Comparison of ENCODE assay signal across 8 cellular contexts in the genomic region with DNA sequence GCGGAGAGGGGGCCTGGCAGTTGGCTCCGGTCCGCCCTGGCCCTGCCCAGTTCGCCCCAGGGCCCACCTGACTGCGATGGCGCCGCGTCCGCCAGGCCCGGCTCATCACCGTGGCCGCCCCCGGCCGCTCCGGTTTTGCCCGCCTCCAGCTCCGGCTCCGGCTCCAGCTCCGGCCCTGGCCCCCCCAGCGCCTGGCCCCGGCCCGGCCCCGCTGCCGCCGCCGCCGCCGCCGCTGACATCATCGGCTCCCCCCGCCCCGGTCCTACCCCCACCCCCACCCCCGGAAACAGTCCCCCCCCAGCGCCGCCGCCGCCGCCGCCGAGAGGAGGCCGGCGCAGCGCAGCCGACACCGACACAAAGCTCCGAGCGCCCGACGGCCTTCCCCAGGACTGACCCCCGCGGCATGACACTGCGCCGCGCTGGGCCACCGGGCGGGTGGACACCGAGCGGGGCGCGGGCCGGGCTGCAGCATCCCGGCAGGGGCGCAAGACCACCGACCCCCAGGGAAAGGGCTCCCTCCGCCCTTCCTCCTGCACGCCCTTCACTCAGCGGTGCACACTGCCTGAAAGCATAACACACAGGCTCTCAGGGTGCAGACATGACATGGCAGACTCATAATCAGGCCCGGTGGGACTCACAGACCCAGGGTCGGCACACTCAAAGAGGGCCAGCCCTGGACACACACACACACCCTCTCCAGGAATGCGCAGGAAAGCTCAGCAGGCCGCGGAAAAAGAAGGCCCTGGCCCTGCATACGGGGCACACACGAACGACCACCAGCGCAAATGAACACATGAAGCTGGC. TPM values are rescaled to one million over a fixed set of nuclear protein-coding genes. Genes with fewer than 3 reads are reported as not detected.
DNase-seq lines count a peak whose midpoint lies in the region; ATAC-seq, FAIRE-seq and TF ChIP-seq lines count a peak whose summit lies in the region.

A gene with protein sequence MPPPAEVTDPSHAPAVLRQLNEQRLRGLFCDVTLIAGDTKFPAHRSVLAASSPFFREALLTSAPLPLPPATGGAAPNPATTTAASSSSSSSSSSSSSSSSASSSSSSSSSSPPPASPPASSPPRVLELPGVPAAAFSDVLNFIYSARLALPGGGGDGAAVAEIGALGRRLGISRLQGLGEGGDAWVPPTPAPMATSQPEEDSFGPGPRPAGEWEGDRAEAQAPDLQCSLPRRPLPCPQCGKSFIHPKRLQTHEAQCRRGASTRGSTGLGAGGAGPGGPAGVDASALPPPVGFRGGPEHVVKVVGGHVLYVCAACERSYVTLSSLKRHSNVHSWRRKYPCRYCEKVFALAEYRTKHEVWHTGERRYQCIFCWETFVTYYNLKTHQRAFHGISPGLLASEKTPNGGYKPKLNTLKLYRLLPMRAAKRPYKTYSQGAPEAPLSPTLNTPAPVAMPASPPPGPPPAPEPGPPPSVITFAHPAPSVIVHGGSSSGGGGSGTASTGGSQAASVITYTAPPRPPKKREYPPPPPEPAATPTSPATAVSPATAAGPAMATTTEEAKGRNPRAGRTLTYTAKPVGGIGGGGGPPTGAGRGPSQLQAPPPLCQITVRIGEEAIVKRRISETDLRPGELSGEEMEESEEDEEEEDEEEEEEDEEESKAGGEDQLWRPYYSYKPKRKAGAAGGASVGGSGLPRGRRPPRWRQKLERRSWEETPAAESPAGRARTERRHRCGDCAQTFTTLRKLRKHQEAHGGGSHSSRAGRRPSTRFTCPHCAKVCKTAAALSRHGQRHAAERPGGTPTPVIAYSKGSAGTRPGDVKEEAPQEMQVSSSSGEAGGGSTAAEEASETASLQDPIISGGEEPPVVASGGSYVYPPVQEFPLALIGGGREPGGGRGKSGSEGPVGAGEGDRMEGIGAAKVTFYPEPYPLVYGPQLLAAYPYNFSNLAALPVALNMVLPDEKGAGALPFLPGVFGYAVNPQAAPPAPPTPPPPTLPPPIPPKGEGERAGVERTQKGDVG (minus strand): TSS at position 243 of the 804 bp plus-strand sequence. CDS start 12,830 bp downstream, outside the sequence.

- no peaks in the 10 kb centered on the region for H3K27me3 ChIP-seq in AG04450 (ENCODE audit: control insufficient read depth, insufficient read depth, low read length)

- in situ Hi-C loops in astrocyte of the spinal cord (cut with HindIII; ENCODE audit: low sequenced_read_pairs): no loop called here

- peak within 1 kb of the TSS; percentile 96 for H3K27ac ChIP-seq in AG04450 (ENCODE audit: low read depth, low read length)

- ATAC-seq in GM21515 (IDR thresholded peaks at IDR 0.05; ENCODE audit: unreplicated experiment) (no peak), GM21423 (IDR thresholded peaks at IDR 0.05; ENCODE audit: unreplicated experiment) (no peak)

- peak; percentile 46; the same call in 1 of the 2 replicates for TF ChIP-seq POLR2A in H54 (IDR thresholded peaks at IDR 0.05; ENCODE audit: low read depth, low read length)

- DNase-seq in AG04450 (ENCODE audit: low read depth, low spot score) (no peak), H54 (ENCODE audit: insufficient read length, low spot score) (no peak), astrocyte of the spinal cord (ENCODE audit: low read depth, low spot score) (peak; percentile 35), hippocampal formation (lab: John Stamatoyannopoulos, UW) (peak; percentile 46 to 51), renal cortical epithelial cell (ENCODE audit: low read depth) (no peak)

- TF ChIP-seq CTCF in AG04450 (IDR thresholded peaks at IDR 0.05; ENCODE audit: low read depth, low read length) (no peak), astrocyte of the spinal cord (IDR thresholded peaks at IDR 0.05; ENCODE audit: low read depth, low read length) (no peak)

- no peak for FAIRE-seq in H54 (lab: Jason Lieb, UNC)

- H3K9me3 ChIP-seq in AG04450 (ENCODE audit: control insufficient read depth, insufficient read depth, low read length): no peaks in the 10 kb centered on the region

- intact Hi-C loops in T-helper 2 cell treated with Interferon-gamma antibody and Interleukin-4, amounts not matched to agents 100 ng/mL and 5 ng/mL, for 36 hours (cut with micrococcal nuclease): loop anchor here (1.0 to 10.0 kb wide), 2 partner anchors 24 to 125 kb away; a partner anchor contains a TSS

- POLR2A ChIA-PET in AG04450 (lab: Yijun Ruan, JAX): interaction anchor here (0.6 to 2.6 kb wide), 7 partner anchors 11 to 128 kb away, joined by 3 to 6 read pairs (median 3); a partner anchor contains a TSS

- CTCF ChIA-PET in AG04450 (lab: Charles Lee): interaction anchor here (0.5 kb wide), 1 partner anchor 124 kb away, joined by 3 read pairs; a partner anchor contains a TSS

- peak within 1 kb of the TSS; percentile 80 for H3K4me3 ChIP-seq in AG04450 (ENCODE audit: low read depth, low read length)
- peak within 1 kb of the TSS; percentile 69 for H3K4me3 ChIP-seq in astrocyte of the spinal cord (ENCODE audit: low read depth, low read length)

RNA-seq across cellular contexts. Expression of the gene that starts here (rescaled TPM):
- 18.8 and 22.3 TPM in 2 replicates for polyA plus RNA-seq in AG04450 (2011; rRNA removed)
- polyA minus RNA-seq in AG04450 (2011; rRNA and poly(A)+ RNA removed): 28.8 and 32.5 TPM in 2 replicates
- 21.6 and 22.3 TPM in 2 replicates for total RNA-seq in T-helper 2 cell treated with Interferon-gamma antibody and Interleukin-4, amounts not matched to agents 100 ng/mL and 5 ng/mL, for 36 hours
- 14.8 and 39.2 TPM in 2 replicates for total RNA-seq in renal cortical epithelial cell

Comparison
In these comparisons a context has a peak if more than half of its experiments do, and no peak if none do; other contexts are left out.
1. DNase-seq: peak in astrocyte of the spinal cord (single experiment) and hippocampal formation (2 of 2); none in AG04450 (single experiment), H54 (single experiment) and renal cortical epithelial cell (single experiment).